13 cellular contexts compared by ENCODE assay signal in the genomic region with DNA sequence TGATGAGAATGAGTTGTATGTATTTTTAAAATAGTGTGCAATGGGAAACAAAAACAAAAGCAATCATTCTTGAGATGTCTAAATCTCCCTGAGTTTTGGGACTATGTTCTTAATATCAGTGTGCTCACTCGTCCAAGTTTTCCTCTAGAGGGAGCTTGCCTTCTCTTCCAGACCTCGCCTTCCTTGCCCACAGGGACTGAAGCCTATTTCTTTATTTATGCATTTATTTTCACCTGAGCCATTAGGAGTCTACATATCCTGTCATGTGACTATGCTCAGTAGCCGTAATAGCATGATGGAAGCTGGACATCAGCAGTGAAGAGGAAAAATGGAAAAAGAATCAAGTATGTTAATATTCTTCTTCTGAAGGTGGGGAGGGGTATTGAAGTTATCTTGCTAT.
DNase-seq lines count a peak whose midpoint lies in the region; ATAC-seq, FAIRE-seq and TF ChIP-seq lines count a peak whose summit lies in the region.
"Had no signal": no experiment of that assay in that cellular context is flagged by ENCODE, and none has a peak within 500 bp of the region (broad histone marks: within the 10 kb centered on the region; RNA-seq: fewer than 3 reads in every experiment).

No MANE protein-coding gene starts in this region.

- ATAC-seq in foreskin keratinocyte (peak; percentile 53), GM19452 (IDR thresholded peaks at IDR 0.05; ENCODE audit: unreplicated experiment) (no peak), GM21576 (IDR thresholded peaks at IDR 0.05; ENCODE audit: unreplicated experiment) (no peak)
- ATAC-seq: left lung had no signal

- DNase-seq in SK-MEL-5 (ENCODE audit: low read depth, low spot score) (peak; percentile 57), foreskin keratinocyte (peak; percentile 13 to 38), ecto neural progenitor cell (ENCODE audit: low spot score) (no peak), pons (ENCODE audit: low spot score) (no peak)
- DNase-seq: CD8-positive, alpha-beta memory T cell; effector CD8-positive, alpha-beta T cell; GOT3; left lung; stimulated activated CD8-positive, alpha-beta memory T cell treated with anti-CD3 and anti-CD28 coated beads, Interleukin-4, amount 100 ng/mL, for 48 hours had no signal

- peak; percentile 63 for FAIRE-seq in G401.6 (lab: Jason Lieb, UNC)

- TF ChIP-seq CTCF in 22Rv1 (IDR thresholded peaks at IDR 0.05), result peak; percentile 44
- peak; percentile 46 for TF ChIP-seq CTCF in foreskin keratinocyte (conservative IDR thresholded peaks at IDR 0.05)

- H3K4me1 ChIP-seq in foreskin keratinocyte, result no peaks in the 10 kb centered on the region
- H3K4me1 ChIP-seq: left lung had no signal

- in situ Hi-C loops in SK-MEL-5 (cut with HindIII; ENCODE audit: low pct_unique_long_range_greater_than_20kb, low sequenced_read_pairs), result no loop called here

- H3K27ac ChIP-seq in 22Rv1 (no peak overlapping the region), foreskin keratinocyte (no peak overlapping the region)
- H3K27ac ChIP-seq: left lung had no signal

- peaks cover 8% of the 10 kb centered on the region for H3K27me3 ChIP-seq in foreskin keratinocyte
- H3K27me3 ChIP-seq: left lung had no signal

Comparison
In these comparisons a context has a peak if more than half of its experiments do, and no peak if none do; other contexts are left out.
1. DNase-seq: peak in SK-MEL-5 (single experiment) and foreskin keratinocyte (2 of 2); none in ecto neural progenitor cell (single experiment) and pons (single experiment).